ENCODE assay signal across 8 cellular contexts in genomic region chr1:101474039-101474665, GRCh38.
DNase-seq lines count a peak whose midpoint lies in the region; ATAC-seq and TF ChIP-seq lines count a peak whose summit lies in the region.
"Had no signal": no experiment of that assay in that cellular context is flagged by ENCODE, and none has a peak within 500 bp of the region (broad histone marks: within the 10 kb centered on the region; RNA-seq: fewer than 3 reads in every experiment).

No MANE protein-coding gene starts in this region.

- H3K23ac ChIP-seq in mesenchymal stem cell (ENCODE audit: low read length in 2 of 2) = no peak overlapping the region

- no peak overlapping the region for H3K14ac ChIP-seq in mesenchymal stem cell (ENCODE audit: low read length in 2 of 2)

- H3K79me2 ChIP-seq in SU-DHL-6 (ENCODE audit: insufficient read depth, low read length) = no peaks in the 10 kb centered on the region

- H2BK120ac ChIP-seq in mesenchymal stem cell (ENCODE audit: low read depth, low read length) = no peak overlapping the region

- no peaks in the 10 kb centered on the region for H4K20me1 ChIP-seq in SU-DHL-6 (ENCODE audit: low read depth, low read length)

- H3K79me1 ChIP-seq in mesenchymal stem cell (replicated peaks; ENCODE audit: low read length, poor library complexity, severe bottlenecking) = no peaks in the 10 kb centered on the region

- H3K18ac ChIP-seq in mesenchymal stem cell (ENCODE audit: low read depth in 1 of 2, low read length in 2 of 2) = no peak overlapping the region

- WGBS in mesenchymal stem cell = no CpG with 5 or more reads among the region's 1 CpG

- no peak overlapping the region for H2BK12ac ChIP-seq in mesenchymal stem cell (ENCODE audit: low read length in 2 of 2)

- H2AK5ac ChIP-seq in mesenchymal stem cell (ENCODE audit: low read length, severe bottlenecking) = no peak overlapping the region

- H3K4me1 ChIP-seq in mesenchymal stem cell (ENCODE audit: control insufficient read depth, insufficient read depth, low read depth, low read length) = no peaks in the 10 kb centered on the region

- no peak overlapping the region for H3K9ac ChIP-seq in SU-DHL-6 (ENCODE audit: low read length)
- no peak overlapping the region for H3K9ac ChIP-seq in mesenchymal stem cell (ENCODE audit: low read length)

- no peak overlapping the region for H3K4me3 ChIP-seq in SU-DHL-6 (ENCODE audit: insufficient read depth, low read length, poor library complexity, severe bottlenecking)
- H3K4me3 ChIP-seq in mesenchymal stem cell (ENCODE audit: insufficient read depth in 1 of 2, low read depth in 1 of 2, low read length in 2 of 2) = no peak overlapping the region

- no peak overlapping the region for H3K4ac ChIP-seq in mesenchymal stem cell (ENCODE audit: low read depth in 1 of 2, low read length in 2 of 2)

- ATAC-seq in HG03469 (IDR thresholded peaks at IDR 0.05; ENCODE audit: unreplicated experiment) (peak; percentile 46), HG02798 (IDR thresholded peaks at IDR 0.05; ENCODE audit: poor library complexity, unreplicated experiment) (no peak), HG03460 (IDR thresholded peaks at IDR 0.05; ENCODE audit: unreplicated experiment) (no peak), GM21723 (IDR thresholded peaks at IDR 0.05; ENCODE audit: unreplicated experiment) (no peak)

- H3K4me2 ChIP-seq in SU-DHL-6 (ENCODE audit: low read depth, low read length, poor library complexity, severe bottlenecking) (no peak overlapping the region), mesenchymal stem cell (ENCODE audit: low read length, poor library complexity, severe bottlenecking) (no peak overlapping the region)

- DNase-seq in GM13977 (ENCODE audit: low spot score) (peak; percentile 10), mesenchymal stem cell (peak; percentile 16)
- DNase-seq: activated B cell treated with CpG ODN at 0.5 μM for 24 hours had no signal

- H3K27me3 ChIP-seq in SU-DHL-6 (ENCODE audit: low read length) (no peaks in the 10 kb centered on the region), mesenchymal stem cell (ENCODE audit: control insufficient read depth in 1 of 2, insufficient read depth in 1 of 2, low read length in 2 of 2) (no peaks in the 10 kb centered on the region)

- H4K91ac ChIP-seq in mesenchymal stem cell (ENCODE audit: low read length) = no peak overlapping the region

- in situ Hi-C loops in GM13977 (cut with MboI; ENCODE audit: low pct_unique_long_range_greater_than_20kb, low sequenced_read_pairs, unreplicated experiment) = no loop called here

- H3K27ac ChIP-seq in SU-DHL-6 (ENCODE audit: low read depth, low read length) (no peak overlapping the region), mesenchymal stem cell (ENCODE audit: low read length, poor library complexity, severe bottlenecking) (no peak overlapping the region)

- H2BK15ac ChIP-seq in mesenchymal stem cell (ENCODE audit: low read depth, poor library complexity, severe bottlenecking) = no peak overlapping the region

- no peaks in the 10 kb centered on the region for H3F3A ChIP-seq in SU-DHL-6 (ENCODE audit: insufficient read depth)

- no peaks in the 10 kb centered on the region for H3K9me2 ChIP-seq in SU-DHL-6 (replicated peaks; ENCODE audit: insufficient read depth, low read length)

- no peak overlapping the region for H4K8ac ChIP-seq in mesenchymal stem cell (ENCODE audit: low read length)

- TF ChIP-seq CTCF in GM13977 (IDR thresholded peaks at IDR 0.05; ENCODE audit: extremely low read depth, insufficient read depth, missing control alignments) (peak; percentile 47), SU-DHL-6 (IDR thresholded peaks at IDR 0.05; ENCODE audit: insufficient read depth, low read length, poor library complexity, severe bottlenecking) (peak; percentile 40)

- H3K9me3 ChIP-seq in SU-DHL-6 (ENCODE audit: insufficient read depth, low read length) (no peaks in the 10 kb centered on the region), mesenchymal stem cell (ENCODE audit: control insufficient read depth, low read length) (peaks cover 8% of the 10 kb centered on the region)

- H3K36me3 ChIP-seq in SU-DHL-6 (ENCODE audit: low read length) (no peaks in the 10 kb centered on the region), mesenchymal stem cell (ENCODE audit: control insufficient read depth in 1 of 2, insufficient read depth in 2 of 2, low read depth in 1 of 2, low read length in 2 of 2) (no peaks in the 10 kb centered on the region)

- H2AFZ ChIP-seq in SU-DHL-6 (ENCODE audit: low read depth, low read length, severe bottlenecking) (no peak overlapping the region), mesenchymal stem cell (ENCODE audit: low read depth, low read length) (no peak overlapping the region)

- no peak overlapping the region for H2BK5ac ChIP-seq in mesenchymal stem cell (ENCODE audit: low read depth, low read length, poor library complexity, severe bottlenecking)
